Comparison of ENCODE assay signal across 21 cellular contexts in genomic region chr2:18777250-18777812, GRCh38.
DNase-seq lines count a peak whose midpoint lies in the region; ATAC-seq lines count a peak whose summit lies in the region.
"Had no signal": no experiment of that assay in that cellular context is flagged by ENCODE, and none has a peak within 500 bp of the region (broad histone marks: within the 10 kb centered on the region; RNA-seq: fewer than 3 reads in every experiment).

No MANE protein-coding gene starts in this region.

- POLR2A ChIA-PET in CD4-positive, alpha-beta memory T cell (lab: Charles Lee; ENCODE audit: partially characterized antibody), result no interaction called here

- H2BK15ac ChIP-seq in mesendoderm (replicated peaks; ENCODE audit: low read depth), result no peak overlapping the region

- H3K18ac ChIP-seq in mesendoderm (ENCODE audit: low read length), result no peak overlapping the region

- no peak overlapping the region for H3K4me2 ChIP-seq in mesendoderm (ENCODE audit: low read length)
- H3K4me2 ChIP-seq: BLaER1 treated with 17β-estradiol and CSF1 and Interleukin-3, amounts not matched to agents 10 nM and 100 nM had no signal

- no peaks in the 10 kb centered on the region for H3K79me1 ChIP-seq in mesendoderm (ENCODE audit: low read length)

- H3K9me3 Mint-ChIP-seq in CD4-positive, alpha-beta memory T cell, result peaks cover 0 to 7% (median under 1%) of the 10 kb centered on the region in 8 donors
- H3K9me3 Mint-ChIP-seq: H9 had no signal

- H3K4me3 ChIP-seq in mesendoderm (ENCODE audit: low read length), result no peak overlapping the region
- H3K4me3 ChIP-seq in CD4-positive, alpha-beta memory T cell (ENCODE audit: low read length in 2 of 2), result no peak overlapping the region
- H3K4me3 ChIP-seq: BLaER1 treated with 17β-estradiol and CSF1 and Interleukin-3, amounts not matched to agents 10 nM and 100 nM; left lung; spleen; uterus had no signal

- H4K5ac ChIP-seq in mesendoderm (ENCODE audit: low read length), result no peak overlapping the region

- DNase-seq in NCI-H2081 (lab: John Stamatoyannopoulos, UW), result peak; percentile 19 to 51
- no peak for DNase-seq in NCI-H2081 treated with DMSO at 0.1 percent for 48 hours (lab: John Stamatoyannopoulos, UW)
- DNase-seq in NCI-H146 (lab: John Stamatoyannopoulos, UW), result peak; percentile 20
- peak; percentile 27 for DNase-seq in SW480 (ENCODE audit: low spot score)
- peak; percentile 93 for DNase-seq in mesendoderm
- DNase-seq in CD4-positive, alpha-beta memory T cell, result no peak
- DNase-seq in G401 (ENCODE audit: low spot score), result no peak
- DNase-seq: activated CD4-positive, alpha-beta T cell treated with anti-CD3 and anti-CD28 coated beads, Interleukin-2, amount 50 U/mL, for 1 hour; activated CD8-positive, alpha-beta memory T cell treated with anti-CD3 and anti-CD28 coated beads, Interleukin-2, amount 50 U/mL, for 48 hours; activated effector memory CD4-positive, alpha-beta T cell treated with anti-CD3 and anti-CD28 coated beads, Interleukin-2, amount 50 U/mL, for 16 hours; caudate nucleus; foreskin fibroblast; H9; left lung; MM.1S; NCI-H2029 treated with DMSO at 0.1 percent for 48 hours; spleen; T-helper 1 cell; uterus had no signal

- no peak overlapping the region for H4K8ac ChIP-seq in mesendoderm (ENCODE audit: low read depth, low read length)

- H3K56ac ChIP-seq in mesendoderm (ENCODE audit: low read length), result no peak overlapping the region

- no peak overlapping the region for H3K4me3 Mint-ChIP-seq in CD4-positive, alpha-beta memory T cell
- H3K4me3 Mint-ChIP-seq: H9 had no signal

- intact Hi-C loops in CD4-positive, alpha-beta memory T cell (cut with micrococcal nuclease), result no loop called here

- no peaks in the 10 kb centered on the region for H3K36me3 ChIP-seq in mesendoderm (ENCODE audit: control insufficient read depth, insufficient read depth, low read length)
- no peaks in the 10 kb centered on the region for H3K36me3 ChIP-seq in CD4-positive, alpha-beta memory T cell (ENCODE audit: insufficient read depth, low read length)
- H3K36me3 ChIP-seq: BLaER1 treated with 17β-estradiol and CSF1 and Interleukin-3, amounts not matched to agents 10 nM and 100 nM; left lung; spleen; uterus had no signal

- no peak overlapping the region for H3K23ac ChIP-seq in mesendoderm (ENCODE audit: low read length)

- H2BK120ac ChIP-seq in mesendoderm (ENCODE audit: low read depth, low read length), result no peak overlapping the region

- no CpG with 5 or more reads among the region's 2 CpGs for WGBS in mesendoderm (ENCODE audit: extremely low coverage, insufficient coverage, low lambda C conversion rate)

- no peaks in the 10 kb centered on the region for H3K79me2 ChIP-seq in mesendoderm (ENCODE audit: control insufficient read depth, insufficient read depth, low read length)

- H3K27ac Mint-ChIP-seq in CD4-positive, alpha-beta memory T cell, result no peak overlapping the region
- H3K27ac Mint-ChIP-seq: H9 had no signal

- CTCF ChIA-PET in CD4-positive, alpha-beta memory T cell (lab: Charles Lee; ENCODE audit: partially characterized antibody), result no interaction called here

- H3K27ac ChIP-seq in mesendoderm (ENCODE audit: low read depth, low read length), result no peak overlapping the region
- H3K27ac ChIP-seq in CD4-positive, alpha-beta memory T cell (ENCODE audit: low read depth, low read length), result no peak overlapping the region
- H3K27ac ChIP-seq: BLaER1 treated with 17β-estradiol and CSF1 and Interleukin-3, amounts not matched to agents 10 nM and 100 nM; left lung; spleen; uterus had no signal

- H3K27me3 ChIP-seq in mesendoderm (ENCODE audit: insufficient read depth, low read length, poor library complexity), result no peaks in the 10 kb centered on the region
- no peaks in the 10 kb centered on the region for H3K27me3 ChIP-seq in CD4-positive, alpha-beta memory T cell (ENCODE audit: insufficient read depth, low read length)
- H3K27me3 ChIP-seq: BLaER1 treated with 17β-estradiol and CSF1 and Interleukin-3, amounts not matched to agents 10 nM and 100 nM; left lung; spleen; uterus had no signal

- H3K27me3 Mint-ChIP-seq in CD4-positive, alpha-beta memory T cell, result no peaks in the 10 kb centered on the region

- H2BK5ac ChIP-seq in mesendoderm (ENCODE audit: low read length), result no peak overlapping the region

- H3K36me3 Mint-ChIP-seq in CD4-positive, alpha-beta memory T cell, result peaks cover 1 to 10% of the 10 kb centered on the region in 2 donors

- H3K4ac ChIP-seq in mesendoderm (ENCODE audit: low read depth, low read length), result no peak overlapping the region

- H3K4me1 Mint-ChIP-seq in CD4-positive, alpha-beta memory T cell, result peaks cover 0 to 1% (median 0%) of the 10 kb centered on the region in 4 donors
- H3K4me1 Mint-ChIP-seq: H9 had no signal

- in situ Hi-C loops in G401 (cut with HindIII; ENCODE audit: low sequenced_read_pairs), result no loop called here

- H2AK5ac ChIP-seq in mesendoderm (ENCODE audit: low read length), result no peak overlapping the region

- no peaks in the 10 kb centered on the region for H3K9me3 ChIP-seq in CD4-positive, alpha-beta memory T cell (ENCODE audit: control insufficient read depth in 1 of 2, low read length in 2 of 2)
- H3K9me3 ChIP-seq: BLaER1 treated with 17β-estradiol and CSF1 and Interleukin-3, amounts not matched to agents 10 nM and 100 nM; left lung; uterus had no signal

- ATAC-seq in HG02642 (IDR thresholded peaks at IDR 0.05; ENCODE audit: poor library complexity, unreplicated experiment), result no peak
- ATAC-seq: left lung had no signal

- no peak overlapping the region for H3K9ac ChIP-seq in mesendoderm (ENCODE audit: low read length)
- H3K9ac ChIP-seq: BLaER1 treated with 17β-estradiol and CSF1 and Interleukin-3, amounts not matched to agents 10 nM and 100 nM had no signal

- peaks cover 2% of the 10 kb centered on the region for H3K4me1 ChIP-seq in mesendoderm (ENCODE audit: control insufficient read depth, low read depth, low read length)
- no peaks in the 10 kb centered on the region for H3K4me1 ChIP-seq in CD4-positive, alpha-beta memory T cell (ENCODE audit: insufficient read depth, low read length)
- H3K4me1 ChIP-seq: left lung, spleen, uterus had no signal

Comparison
In these comparisons a context has a peak if more than half of its experiments do, and no peak if none do; other contexts are left out.
1. DNase-seq: peak in NCI-H2081 (2 of 2), NCI-H146 (single experiment), SW480 (single experiment) and mesendoderm (single experiment); none in NCI-H2081 treated with DMSO at 0.1 percent for 48 hours (single experiment), CD4-positive, alpha-beta memory T cell (0 of 5) and G401 (single experiment).